In genomic region chr19:6868341-6868740, GRCh38 we compare ENCODE assay signal across 20 cellular contexts. TPM values are rescaled to one million over a fixed set of nuclear protein-coding genes. Genes with fewer than 3 reads are reported as not detected.
DNase-seq lines count a peak whose midpoint lies in the region; ATAC-seq, FAIRE-seq and TF ChIP-seq lines count a peak whose summit lies in the region.
"Had no signal": no experiment of that assay in that cellular context is flagged by ENCODE, and none has a peak within 500 bp of the region (broad histone marks: within the 10 kb centered on the region; RNA-seq: fewer than 3 reads in every experiment).

No MANE protein-coding gene starts in this region.

- no peaks in the 10 kb centered on the region for H3K36me3 Mint-ChIP-seq in activated CD8-positive, alpha-beta T cell treated with anti-CD3 and anti-CD28 coated beads, Interleukin-2, amount 10 ng/mL, durations not matched to agents 7 days and 5 days (ENCODE audit: low read depth)
- H3K36me3 Mint-ChIP-seq: neural progenitor cell had no signal

- H2AFZ ChIP-seq in K562 (ENCODE audit: low read depth, low read length): no peak overlapping the region
- H2AFZ ChIP-seq: GM23338, neural progenitor cell had no signal

- H3K27me3 Mint-ChIP-seq in activated CD8-positive, alpha-beta T cell treated with anti-CD3 and anti-CD28 coated beads, Interleukin-2, amount 10 ng/mL, durations not matched to agents 7 days and 5 days (ENCODE audit: low read depth): no peaks in the 10 kb centered on the region
- H3K27me3 Mint-ChIP-seq: activated CD8-positive, alpha-beta T cell treated with anti-CD3 and anti-CD28 coated beads for 36 hours had no signal

- DNase-seq in GF-D8 (lab: John Stamatoyannopoulos, UW) (peak; percentile 99), NOMO-1 treated with dmso at 0.1 percent for 144 hours (lab: John Stamatoyannopoulos, UW; ENCODE audit: unreplicated experiment) (peak; percentile 57), K562 (ENCODE audit: extremely low read depth in 1 of 4, low spot score in 3 of 4) (no peak), pons (ENCODE audit: low spot score) (peak; percentile 66)
- DNase-seq in activated naive CD4-positive, alpha-beta T cell treated with anti-CD3 and anti-CD28 coated beads, Interleukin-2, amount 50 U/mL, for 16 hours: no peak
- DNase-seq in activated CD8-positive, alpha-beta T cell treated with anti-CD3 and anti-CD28 coated beads, Interleukin-2, amount 10 ng/mL, durations not matched to agents 7 days and 5 days: no peak
- DNase-seq: activated CD8-positive, alpha-beta T cell treated with anti-CD3 and anti-CD28 coated beads for 36 hours; amniotic stem cell; foreskin melanocyte; MM.1S; NCI-H2107; SHP77 had no signal

- H3K9me3 Mint-ChIP-seq in activated CD8-positive, alpha-beta T cell treated with anti-CD3 and anti-CD28 coated beads, Interleukin-2, amount 10 ng/mL, durations not matched to agents 7 days and 5 days (ENCODE audit: insufficient read depth): no peaks in the 10 kb centered on the region
- H3K9me3 Mint-ChIP-seq: activated CD8-positive, alpha-beta T cell treated with anti-CD3 and anti-CD28 coated beads for 36 hours; memory B cell had no signal

- BruUV-seq in K562 (replicated peaks; lab: Mats Ljungman, UMichigan): no TSS peak

- CTCF ChIA-PET in K562 (lab: Yijun Ruan, JAX; ENCODE audit: low intra/inter-chr PET ratio): no interaction called here
- CTCF ChIA-PET in activated CD8-positive, alpha-beta T cell treated with anti-CD3 and anti-CD28 coated beads, Interleukin-2, amount 10 ng/mL, durations not matched to agents 7 days and 5 days (lab: Charles Lee): interaction anchor here (0.8 to 9.5 kb wide), 2 partner anchors 96 to 131 kb away, joined by 3 to 130 read pairs; partner anchors contain the start of gene GPR108

- no peak overlapping the region for H3K4me2 ChIP-seq in K562 (ENCODE audit: insufficient read depth, low read length)
- H3K4me2 ChIP-seq: GM23338, neural progenitor cell had no signal

- no peak for TF ChIP-seq POLR2A in K562 (conservative IDR thresholded peaks at IDR 0.05)

- TF ChIP-seq CTCF in K562 (IDR thresholded peaks at IDR 0.05 in 2 of 3, conservative IDR thresholded peaks at IDR 0.05 in 1 of 3; ENCODE audit: insufficient read depth in 2 of 3, low read depth in 1 of 3, low read length in 3 of 3): no peak

- peaks cover 0 to 5% of the 10 kb centered on the region in 2 experiments; a peak in 2 of 5 replicates for H3K27me3 ChIP-seq in K562 (ENCODE audit: control insufficient read depth in 2 of 2, insufficient read depth in 2 of 2, low read length in 2 of 2)
- H3K27me3 ChIP-seq: neural progenitor cell, right atrium auricular region had no signal

- no peak for FAIRE-seq in K562 (lab: Jason Lieb, UNC)
- FAIRE-seq: TTC549 had no signal

- H3K4me1 Mint-ChIP-seq in activated CD8-positive, alpha-beta T cell treated with anti-CD3 and anti-CD28 coated beads, Interleukin-2, amount 10 ng/mL, durations not matched to agents 7 days and 5 days (ENCODE audit: low read depth): peaks cover 7% of the 10 kb centered on the region
- H3K4me1 Mint-ChIP-seq: GM23338 had no signal

- no peaks in the 10 kb centered on the region for H3K36me3 ChIP-seq in K562 (ENCODE audit: control insufficient read depth, insufficient read depth, low read length)
- H3K36me3 ChIP-seq: neural progenitor cell, right atrium auricular region had no signal

- 0% methylated on average over 4 of the region's 4 CpGs for WGBS in K562 (ENCODE audit: insufficient coverage, low coverage, missing lambda C conversion rate)

- H3K9ac ChIP-seq in K562 (ENCODE audit: insufficient read depth in 1 of 2, low read depth in 2 of 2, low read length in 2 of 2): no peak overlapping the region
- H3K9ac ChIP-seq: neural progenitor cell had no signal

- H3K9me3 ChIP-seq in K562 (replicated peaks; ENCODE audit: control insufficient read depth, insufficient read depth, low read depth, low read length): no peaks in the 10 kb centered on the region
- H3K9me3 ChIP-seq: right atrium auricular region had no signal

- H3K79me2 ChIP-seq in K562 (ENCODE audit: control insufficient read depth, insufficient read depth, low read length): no peaks in the 10 kb centered on the region

- ATAC-seq in K562: no peak
- ATAC-seq in HG03342 (IDR thresholded peaks at IDR 0.05; ENCODE audit: unreplicated experiment): no peak
- ATAC-seq in activated CD8-positive, alpha-beta T cell treated with anti-CD3 and anti-CD28 coated beads, Interleukin-2, amount 10 ng/mL, durations not matched to agents 7 days and 5 days: no peak
- no peak for ATAC-seq in HG02852 (IDR thresholded peaks at IDR 0.05; ENCODE audit: unreplicated experiment)
- ATAC-seq: activated CD8-positive, alpha-beta T cell treated with anti-CD3 and anti-CD28 coated beads for 36 hours; GM23338 had no signal

- no peak overlapping the region for H3K4me3 Mint-ChIP-seq in activated CD8-positive, alpha-beta T cell treated with anti-CD3 and anti-CD28 coated beads, Interleukin-2, amount 10 ng/mL, durations not matched to agents 7 days and 5 days
- H3K4me3 Mint-ChIP-seq: activated CD8-positive, alpha-beta T cell treated with anti-CD3 and anti-CD28 coated beads for 36 hours; GM23338; memory B cell; neural progenitor cell had no signal

- TF ChIP-seq EP300 in K562 (IDR thresholded peaks at IDR 0.05; ENCODE audit: low read length): no peak

- no peak overlapping the region for H3K4me3 ChIP-seq in K562
- H3K4me3 ChIP-seq: GM23338, neural progenitor cell, right atrium auricular region had no signal

- no peaks in the 10 kb centered on the region; a peak in 1 of 5 replicates for H3K4me1 ChIP-seq in K562 (replicated peaks in 1 of 2; ENCODE audit: control insufficient read depth in 2 of 2, insufficient read depth in 2 of 2, low read length in 2 of 2)
- H3K4me1 ChIP-seq: neural progenitor cell had no signal

- intact Hi-C loops in K562 (cut with micrococcal nuclease): loop anchor here (10.0 kb wide), 2 partner anchors 104 to 824 kb away; partner anchors contain the start of gene SH2D3A

- POLR2A ChIA-PET in K562 (lab: Yijun Ruan, JAX): interaction anchor here (0.6 to 1.3 kb wide), 2 partner anchors 11 to 762 kb away, joined by 3 to 4 read pairs; no protein-coding TSS in a partner anchor
- POLR2A ChIA-PET in activated CD8-positive, alpha-beta T cell treated with anti-CD3 and anti-CD28 coated beads, Interleukin-2, amount 10 ng/mL, durations not matched to agents 7 days and 5 days (lab: Charles Lee): interaction anchor here (0.5 kb wide), 1 partner anchor 18 kb away, joined by 3 read pairs; no protein-coding TSS in a partner anchor

- H3K27ac Mint-ChIP-seq in activated CD8-positive, alpha-beta T cell treated with anti-CD3 and anti-CD28 coated beads, Interleukin-2, amount 10 ng/mL, durations not matched to agents 7 days and 5 days: no peak overlapping the region
- H3K27ac Mint-ChIP-seq: activated CD8-positive, alpha-beta T cell treated with anti-CD3 and anti-CD28 coated beads for 36 hours; GM23338; memory B cell; neural progenitor cell had no signal

- in situ Hi-C loops in K562 (cut with MboI): loop anchor here (5.0 to 10.0 kb wide), 3 partner anchors 226 to 741 kb away; no protein-coding TSS in a partner anchor

- no peak overlapping the region for H3K27ac ChIP-seq in K562 (ENCODE audit: extremely low read depth, low read depth, low read length)
- H3K27ac ChIP-seq: neural progenitor cell, right atrium auricular region had no signal

- no peaks in the 10 kb centered on the region for H3K9me1 ChIP-seq in K562 (ENCODE audit: control insufficient read depth, insufficient read depth, low read length)

- H4K20me1 ChIP-seq in K562 (replicated peaks; ENCODE audit: control insufficient read depth, insufficient read depth, low read length): no peaks in the 10 kb centered on the region

- no peak for TF ChIP-seq RAD21 in K562 (CRISPR knock-in tag; conservative IDR thresholded peaks at IDR 0.05 in 1 of 2, IDR thresholded peaks at IDR 0.05 in 1 of 2)

TF ChIP-seq in K562, 482 proteins besides CTCF, POLR2A, EP300 and RAD21 (continues in another document):
- TF ChIP-seq CBX5 (IDR thresholded peaks at IDR 0.05; ENCODE audit: borderline replicate concordance, low read depth) (no peak), CEBPG (CRISPR knock-in tag; IDR thresholded peaks at IDR 0.05) (no peak), CEBPG (tag; conservative IDR thresholded peaks at IDR 0.05 in 1 of 2, IDR thresholded peaks at IDR 0.05 in 1 of 2) (peak in 1 of 2 experiments; percentile 19; a peak in 1 of 4 replicates), GABPB1 (CRISPR knock-in tag; IDR thresholded peaks at IDR 0.05) (no peak), MYC (IDR thresholded peaks at IDR 0.05; ENCODE audit: low read depth, low read length) (no peak), MYC (CRISPR knock-in tag; IDR thresholded peaks at IDR 0.05; ENCODE audit: borderline replicate concordance, low read depth) (no peak), RFX1 (IDR thresholded peaks at IDR 0.05) (no peak), NFIC (IDR thresholded peaks at IDR 0.05) (peak; percentile 33; the same call in 1 of the 2 replicates), ZNF75A (CRISPR knock-in tag; IDR thresholded peaks at IDR 0.05) (no peak), BMI1 (IDR thresholded peaks at IDR 0.05; ENCODE audit: low read length) (no peak)

RNA-seq across cellular contexts. Expression of gene ADGRE1, which starts 19.0 kb away (rescaled TPM):
- not detected in 2 replicates for total RNA-seq in K562 (2011; cell fraction: chromatin; rRNA removed; ENCODE audit: low replicate concordance)
- total RNA-seq in K562 (2011; cell fraction: nucleolus; rRNA removed): not detected in 2 replicates
- total RNA-seq in K562 (2011; cell fraction: nucleoplasm; rRNA removed): not detected in 2 replicates
- total RNA-seq in K562 (2014; rRNA removed) (0.08 and 0.09 TPM in 2 replicates), K562 (2014; rRNA removed; fragmentation: Illumina TruSeq; extraction: Trizol) (0.22 and 0.45 TPM in 2 replicates), K562 (2015; rRNA removed; fragmentation: Illumina TruSeq; extraction: Trizol) (0.25 and 0.26 TPM in 2 replicates), K562 (2021) (0.07 and 0.49 TPM in 2 replicates)
- polyA plus RNA-seq in K562 (2011; rRNA removed) (0.19 and 0.25 TPM in 2 replicates), K562 (2014; fragmentation: Illumina TruSeq; extraction: Trizol) (0.25 and 0.30 TPM in 2 replicates), K562 (2014; fragmentation: Nextera tagmentation; extraction: Ambion mirVana) (under 1 TPM in 1 of 2 experiments, not detected in 1; 0.28 TPM), K562 (2014; rRNA removed) (0.24 and 0.31 TPM in 2 replicates)
- 0.03 TPM in 2 replicates for polyA plus RNA-seq in K562 (2011; cell fraction: cytosol; rRNA removed)
- polyA plus RNA-seq in K562 (2011; cell fraction: nucleus; rRNA removed): 0.06 TPM in 1 of 2 replicates, not detected in the other
- polyA plus RNA-seq in K562 (2012): 0.09 and 1.4 TPM in 2 replicates
- polyA minus RNA-seq in K562 (2011; rRNA and poly(A)+ RNA removed): 0.28 TPM in 1 of 2 replicates, not detected in the other
- polyA minus RNA-seq in K562 (2011; cell fraction: cytosol; rRNA and poly(A)+ RNA removed): not detected in 2 replicates
- polyA minus RNA-seq in K562 (2011; cell fraction: nucleus; rRNA and poly(A)+ RNA removed): not detected in 2 replicates
- total RNA-seq in activated CD8-positive, alpha-beta T cell treated with anti-CD3 and anti-CD28 coated beads, Interleukin-2, amount 10 ng/mL, durations not matched to agents 7 days and 5 days: under 1 TPM; 0.47 to 0.50 TPM
- total RNA-seq: cerebellum, GM23338, right atrium auricular region had no signal
- polyA plus RNA-seq: GM23338 had no signal

Comparison
In these comparisons a context has a peak if more than half of its experiments do, and no peak if none do; other contexts are left out.
1. DNase-seq: peak in GF-D8 (single experiment), NOMO-1 treated with dmso at 0.1 percent for 144 hours (single experiment) and pons (single experiment); none in K562 (0 of 4), activated naive CD4-positive, alpha-beta T cell treated with anti-CD3 and anti-CD28 coated beads, Interleukin-2, amount 50 U/mL, for 16 hours (single experiment) and activated CD8-positive, alpha-beta T cell treated with anti-CD3 and anti-CD28 coated beads, Interleukin-2, amount 10 ng/mL, durations not matched to agents 7 days and 5 days (single experiment).